Comparison of ENCODE assay signal across 8 cellular contexts in the genomic region with DNA sequence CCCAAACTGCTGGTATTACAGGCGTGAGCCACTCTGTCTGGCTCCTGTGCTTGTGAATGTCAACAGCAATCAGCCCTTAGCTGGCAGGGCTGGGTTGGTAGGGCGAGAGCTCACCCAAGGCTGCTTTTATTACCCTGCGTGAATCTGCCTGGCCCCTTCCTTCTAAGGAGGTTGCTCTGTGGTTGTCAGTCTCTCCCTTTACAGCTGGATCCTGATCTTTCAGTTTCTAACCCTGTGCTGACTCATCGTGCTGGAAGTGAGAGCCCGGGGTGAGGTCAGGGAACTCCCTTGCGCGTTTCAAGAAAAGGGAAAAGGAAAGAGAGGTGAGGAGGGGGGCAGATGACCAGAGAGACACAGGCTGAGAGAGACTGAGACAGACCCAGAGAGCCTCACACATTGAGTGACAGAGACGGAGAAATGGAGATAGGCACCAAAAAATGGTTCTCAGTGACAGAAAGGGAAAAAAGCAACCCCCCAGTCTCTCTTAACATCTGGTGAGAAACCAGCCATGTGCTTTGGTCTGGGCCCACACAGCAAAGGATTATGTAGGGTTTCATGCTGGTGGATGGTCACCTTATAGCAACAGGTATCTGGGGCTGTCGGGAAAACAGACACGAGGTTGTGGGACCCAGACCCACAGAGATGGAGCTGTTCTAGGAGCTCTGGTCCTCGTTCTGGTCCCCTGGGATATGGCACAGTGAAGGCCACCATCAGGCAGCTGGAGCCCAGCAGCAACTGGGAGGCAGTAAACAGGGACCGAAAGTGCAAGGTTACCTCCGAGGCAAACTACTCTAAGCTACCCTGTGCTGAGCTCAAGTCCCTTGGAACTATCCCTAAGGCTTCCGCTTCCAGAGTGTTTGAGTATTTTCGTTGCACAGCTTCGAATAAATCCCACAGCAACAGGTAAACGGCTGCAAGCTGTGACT. TPM values are rescaled to one million over a fixed set of nuclear protein-coding genes. Genes with fewer than 3 reads are reported as not detected.
DNase-seq lines count a peak whose midpoint lies in the region; ATAC-seq and TF ChIP-seq lines count a peak whose summit lies in the region.

No MANE protein-coding gene starts in this region.

- no peaks in the 10 kb centered on the region for H3K36me3 ChIP-seq in CD8-positive, alpha-beta memory T cell (ENCODE audit: insufficient read depth, low read length)
- H3K36me3 ChIP-seq in mucosa of stomach (ENCODE audit: control insufficient read depth, insufficient read depth, low read length), result no peaks in the 10 kb centered on the region

- no peaks in the 10 kb centered on the region for H3K27me3 ChIP-seq in CD8-positive, alpha-beta memory T cell (ENCODE audit: insufficient read depth, low read length, poor library complexity, severe bottlenecking)
- no peaks in the 10 kb centered on the region for H3K27me3 ChIP-seq in mucosa of stomach (ENCODE audit: control insufficient read depth, insufficient read depth, low read length)

- ATAC-seq in GM21825 (IDR thresholded peaks at IDR 0.05; ENCODE audit: unreplicated experiment) (peak; percentile 38), HG02970 (IDR thresholded peaks at IDR 0.05; ENCODE audit: low FRiP score, unreplicated experiment) (no peak), GM19023 (IDR thresholded peaks at IDR 0.05; ENCODE audit: unreplicated experiment) (no peak)

- H3K9me3 ChIP-seq in CD8-positive, alpha-beta memory T cell (ENCODE audit: low read length), result no peaks in the 10 kb centered on the region
- H3K9me3 ChIP-seq in mucosa of stomach (ENCODE audit: control insufficient read depth, low read length), result no peaks in the 10 kb centered on the region

- H3K27me3 Mint-ChIP-seq in CD8-positive, alpha-beta memory T cell, result peaks cover 14% of the 10 kb centered on the region in 2 donors
- peaks cover 3% of the 10 kb centered on the region for H3K27me3 Mint-ChIP-seq in endothelial cell (ENCODE audit: unreplicated experiment)

- in situ Hi-C loops in G401 (cut with HindIII; ENCODE audit: low sequenced_read_pairs), result no loop called here

- no peak for DNase-seq in CD8-positive, alpha-beta memory T cell
- DNase-seq in RKO (ENCODE audit: low spot score), result peak; percentile 70
- DNase-seq in endothelial cell (ENCODE audit: low spot score), result no peak
- no peak for DNase-seq in G401 (ENCODE audit: low spot score)

- no peaks in the 10 kb centered on the region for H3K9me3 Mint-ChIP-seq in CD8-positive, alpha-beta memory T cell
- H3K9me3 Mint-ChIP-seq in endothelial cell (ENCODE audit: unreplicated experiment), result no peaks in the 10 kb centered on the region

- no peaks in the 10 kb centered on the region for H3K36me3 Mint-ChIP-seq in CD8-positive, alpha-beta memory T cell
- peaks cover 13% of the 10 kb centered on the region for H3K36me3 Mint-ChIP-seq in endothelial cell (ENCODE audit: low read depth, unreplicated experiment)

- TF ChIP-seq CTCF in endothelial cell (IDR thresholded peaks at IDR 0.05; ENCODE audit: unreplicated experiment), result no peak

- peak overlapping the region; percentile 59 for H3K27ac ChIP-seq in CD8-positive, alpha-beta memory T cell (ENCODE audit: low read depth, low read length)

- no peak overlapping the region for H3K4me3 ChIP-seq in CD8-positive, alpha-beta memory T cell (ENCODE audit: low read length)
- no peak overlapping the region for H3K4me3 ChIP-seq in mucosa of stomach (ENCODE audit: low read length)

- POLR2A ChIA-PET in CD8-positive, alpha-beta memory T cell (lab: Charles Lee), result no interaction called here

- H3K9ac ChIP-seq in mucosa of stomach (ENCODE audit: low read length), result peak overlapping the region; percentile 61

- CTCF ChIA-PET in CD8-positive, alpha-beta memory T cell (lab: Charles Lee), result no interaction called here

- peaks cover 13 to 17% (median 15%) of the 10 kb centered on the region in 3 donors for H3K4me1 Mint-ChIP-seq in CD8-positive, alpha-beta memory T cell
- peaks cover 47% of the 10 kb centered on the region for H3K4me1 Mint-ChIP-seq in endothelial cell (ENCODE audit: unreplicated experiment)

- H3K4me1 ChIP-seq in CD8-positive, alpha-beta memory T cell (ENCODE audit: insufficient read depth, low read length), result peaks cover 18% of the 10 kb centered on the region
- peaks cover 45% of the 10 kb centered on the region for H3K4me1 ChIP-seq in mucosa of stomach (ENCODE audit: control insufficient read depth, insufficient read depth, low read length)

- peak overlapping the region in 1 of 8 donors; percentile 68 for H3K27ac Mint-ChIP-seq in CD8-positive, alpha-beta memory T cell
- H3K27ac Mint-ChIP-seq in endothelial cell (ENCODE audit: unreplicated experiment), result peak overlapping the region; percentile 62

- peak overlapping the region in 1 of 7 donors; percentile 7 for H3K4me3 Mint-ChIP-seq in CD8-positive, alpha-beta memory T cell
- peak overlapping the region; percentile 37 for H3K4me3 Mint-ChIP-seq in endothelial cell (ENCODE audit: unreplicated experiment)

RNA-seq across cellular contexts. Expression of a gene that starts 2.5 kb away (rescaled TPM):
- total RNA-seq in CD8-positive, alpha-beta memory T cell, result under 1 TPM; 0.11 to 0.28 TPM
- polyA plus RNA-seq in CD8-positive, alpha-beta memory T cell, result 0.63 TPM
- 59.5 TPM for total RNA-seq in endothelial cell (ENCODE audit: unreplicated experiment)
- total RNA-seq in G401 (2014; rRNA removed; shearing (Covaris generic)), result 12.9 and 17.1 TPM in 2 replicates

RNA-seq across cellular contexts. Expression of a gene that starts 17.8 kb away (rescaled TPM):
- total RNA-seq in CD8-positive, alpha-beta memory T cell, result 100 to 1,000 TPM; 186 to 187 TPM
- polyA plus RNA-seq in CD8-positive, alpha-beta memory T cell, result 46.5 TPM
- 84.0 TPM for total RNA-seq in endothelial cell (ENCODE audit: unreplicated experiment)
- 133 and 162 TPM in 2 replicates for total RNA-seq in G401 (2014; rRNA removed; shearing (Covaris generic))

RNA-seq across cellular contexts. Expression of a gene that starts 26.1 kb away (rescaled TPM):
- total RNA-seq in CD8-positive, alpha-beta memory T cell, result 1 to 10 TPM; 7.1 to 8.4 TPM
- 3.3 TPM for polyA plus RNA-seq in CD8-positive, alpha-beta memory T cell
- total RNA-seq in endothelial cell (ENCODE audit: unreplicated experiment), result 8.4 TPM
- total RNA-seq in G401 (2014; rRNA removed; shearing (Covaris generic)), result 6.3 and 15.5 TPM in 2 replicates

RNA-seq across cellular contexts. Expression of a gene that starts 35.1 kb away (rescaled TPM):
- under 1 TPM; 0.13 to 0.31 TPM for total RNA-seq in CD8-positive, alpha-beta memory T cell
- 0.13 TPM for polyA plus RNA-seq in CD8-positive, alpha-beta memory T cell
- 3.0 TPM for total RNA-seq in endothelial cell (ENCODE audit: unreplicated experiment)
- 3.9 TPM in 1 of 2 replicates, not detected in the other for total RNA-seq in G401 (2014; rRNA removed; shearing (Covaris generic))

RNA-seq across cellular contexts. Expression of a gene that starts 58.2 kb away (rescaled TPM):
- 10 to 100 TPM; 11.4 to 12.5 TPM for total RNA-seq in CD8-positive, alpha-beta memory T cell
- 12.3 TPM for polyA plus RNA-seq in CD8-positive, alpha-beta memory T cell
- 21.4 TPM for total RNA-seq in endothelial cell (ENCODE audit: unreplicated experiment)
- total RNA-seq in G401 (2014; rRNA removed; shearing (Covaris generic)), result 4.5 and 5.1 TPM in 2 replicates

Comparison
In these comparisons a context has a peak if more than half of its experiments do, and no peak if none do; other contexts are left out.
1. RNA of a gene that starts 2.5 kb away (total RNA-seq): 59.5 TPM in endothelial cell (single experiment) and 12.9 to 17.1 TPM in G401; 0.11 to 0.28 TPM in CD8-positive, alpha-beta memory T cell; every median in the first group is over 10 times any median in the second.